In the genomic region with DNA sequence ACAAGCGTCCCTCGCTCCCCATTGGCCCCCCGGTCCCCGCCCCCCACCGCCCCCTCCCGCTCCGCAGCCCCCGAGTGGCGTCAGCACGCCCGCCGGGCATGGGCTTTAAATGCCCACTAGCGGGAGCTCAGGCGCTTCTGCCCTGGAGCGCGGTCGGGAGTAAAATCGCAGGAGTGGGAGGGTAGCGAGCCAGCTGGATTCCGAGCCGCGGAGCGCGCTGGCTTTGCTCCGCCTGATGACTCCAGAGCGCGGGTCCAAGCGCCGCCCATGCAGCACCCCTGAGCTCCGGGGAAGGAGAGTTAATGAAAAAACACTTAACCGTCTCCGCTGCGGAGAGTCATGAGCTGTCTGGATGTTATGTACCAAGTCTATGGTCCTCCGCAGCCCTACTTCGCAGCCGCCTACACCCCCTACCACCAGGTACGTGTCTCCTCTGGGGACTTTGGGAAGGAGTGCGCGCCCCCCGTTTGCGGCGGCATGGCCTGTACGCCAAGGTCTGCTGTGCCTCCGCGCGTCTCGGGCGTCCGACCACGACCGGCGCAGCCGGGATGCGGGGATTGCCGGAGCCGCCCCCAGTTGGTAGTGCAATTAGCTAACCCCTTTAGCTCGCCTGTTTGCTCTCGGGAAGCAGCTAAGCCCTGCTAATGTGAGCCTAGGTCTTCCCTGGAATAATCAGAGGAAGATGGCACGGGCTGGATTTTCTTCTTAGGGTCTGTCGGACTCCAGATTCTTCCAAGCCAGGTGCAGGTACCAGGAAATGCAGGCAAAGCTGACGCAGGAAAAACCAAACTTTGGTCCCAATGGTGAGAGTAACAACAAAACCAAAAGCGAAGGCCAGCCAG, we compare ENCODE assay signal across 8 cellular contexts. TPM values are rescaled to one million over a fixed set of nuclear protein-coding genes. Genes with fewer than 3 reads are reported as not detected.
DNase-seq lines count a peak whose midpoint lies in the region; ATAC-seq and TF ChIP-seq lines count a peak whose summit lies in the region.

A gene with protein sequence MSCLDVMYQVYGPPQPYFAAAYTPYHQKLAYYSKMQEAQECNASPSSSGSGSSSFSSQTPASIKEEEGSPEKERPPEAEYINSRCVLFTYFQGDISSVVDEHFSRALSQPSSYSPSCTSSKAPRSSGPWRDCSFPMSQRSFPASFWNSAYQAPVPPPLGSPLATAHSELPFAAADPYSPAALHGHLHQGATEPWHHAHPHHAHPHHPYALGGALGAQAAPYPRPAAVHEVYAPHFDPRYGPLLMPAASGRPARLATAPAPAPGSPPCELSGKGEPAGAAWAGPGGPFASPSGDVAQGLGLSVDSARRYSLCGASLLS (plus strand): TSS at position 134 of the 842 bp plus-strand sequence. CDS start 206 bp downstream, at position 340.

- TF ChIP-seq CTCF in HFFc6 (IDR thresholded peaks at IDR 0.05) = no peak
- no peak for TF ChIP-seq CTCF in vagina (IDR thresholded peaks at IDR 0.05)

- H3K27ac ChIP-seq in SJCRH30 (peak within 1 kb of the TSS; percentile 38), esophagus (ENCODE audit: low read depth in 2 of 2, low read length in 1 of 2) (no peak within 1 kb of the TSS), mucosa of rectum (ENCODE audit: low read depth in 2 of 2, low read length in 2 of 2) (no peak within 1 kb of the TSS), vagina (no peak within 1 kb of the TSS)

- no peaks in the 10 kb centered on the region for H3K9me3 Mint-ChIP-seq in HFFc6

- no peaks in the 10 kb centered on the region for H3K4me1 ChIP-seq in SJCRH30
- H3K4me1 ChIP-seq in esophagus (ENCODE audit: control insufficient read depth in 2 of 2, insufficient read depth in 2 of 2, low read length in 1 of 2) = peaks cover 9% of the 10 kb centered on the region in 2 donors
- H3K4me1 ChIP-seq in mucosa of rectum (ENCODE audit: control insufficient read depth in 2 of 2, insufficient read depth in 2 of 2, low read length in 2 of 2) = peaks cover 10 to 16% of the 10 kb centered on the region in 2 donors
- peaks cover 33% of the 10 kb centered on the region for H3K4me1 ChIP-seq in vagina

- H3K27me3 ChIP-seq in SJCRH30 (no peaks in the 10 kb centered on the region), esophagus (ENCODE audit: control insufficient read depth in 1 of 2, insufficient read depth in 2 of 2, low read length in 2 of 2) (peaks cover 17 to 54% of the 10 kb centered on the region in 2 donors), mucosa of rectum (ENCODE audit: control insufficient read depth in 2 of 2, insufficient read depth in 2 of 2, low read length in 2 of 2) (peaks cover 75 to 79% of the 10 kb centered on the region in 2 donors), vagina (peaks cover 9% of the 10 kb centered on the region)

- no peaks in the 10 kb centered on the region for H3K9me3 ChIP-seq in SJCRH30 (replicated peaks)
- H3K9me3 ChIP-seq in esophagus (ENCODE audit: control insufficient read depth in 2 of 2, insufficient read depth in 1 of 2, low read depth in 1 of 2, low read length in 1 of 2) = peaks cover 4 to 6% of the 10 kb centered on the region in 2 donors
- H3K9me3 ChIP-seq in mucosa of rectum (ENCODE audit: control insufficient read depth in 2 of 2, low read length in 2 of 2) = no peaks in the 10 kb centered on the region
- no peaks in the 10 kb centered on the region for H3K9me3 ChIP-seq in vagina

- H3K27me3 Mint-ChIP-seq in HFFc6 (ENCODE audit: insufficient read depth) = peaks cover 65% of the 10 kb centered on the region

- ATAC-seq in GM21619 (IDR thresholded peaks at IDR 0.05; ENCODE audit: unreplicated experiment) = no peak

- intact Hi-C loops in vagina (cut with DNase I) = no loop called here

- WGBS in esophagus, 2 donors = 2% methylated on average over 61 to 62 of the region's 62 CpGs

- no peaks in the 10 kb centered on the region for H3K36me3 Mint-ChIP-seq in HFFc6 (ENCODE audit: low read depth)

- no peak within 1 kb of the TSS for H3K27ac Mint-ChIP-seq in HFFc6

- DNase-seq in DMS53 treated with DMSO at 0.1 percent for 48 hours (lab: John Stamatoyannopoulos, UW; ENCODE audit: unreplicated experiment) (peak; percentile 33), HFFc6 (no peak), SJCRH30 (peak; percentile 89 to 91), vagina (ENCODE audit: extremely low spot score in 2 of 2) (no peak)
- DNase-seq in central memory CD4-positive, alpha-beta T cell = no peak

- peak within 1 kb of the TSS; percentile 87 for H3K4me3 Mint-ChIP-seq in HFFc6

- H3K36me3 ChIP-seq in SJCRH30 = no peaks in the 10 kb centered on the region; the same call in 1 of the 2 replicates
- no peaks in the 10 kb centered on the region for H3K36me3 ChIP-seq in esophagus (ENCODE audit: control insufficient read depth in 2 of 2, insufficient read depth in 2 of 2, low read length in 1 of 2)
- H3K36me3 ChIP-seq in mucosa of rectum (ENCODE audit: control insufficient read depth in 2 of 2, insufficient read depth in 2 of 2, low read length in 2 of 2) = no peaks in the 10 kb centered on the region
- no peaks in the 10 kb centered on the region for H3K36me3 ChIP-seq in vagina

- H3K9ac ChIP-seq in mucosa of rectum (ENCODE audit: low read depth in 1 of 2, low read length in 2 of 2) = no peak within 1 kb of the TSS

- peaks cover 9% of the 10 kb centered on the region for H3K4me1 Mint-ChIP-seq in HFFc6 (ENCODE audit: low read depth)

- TF ChIP-seq POLR2A in vagina (IDR thresholded peaks at IDR 0.05) = no peak

- peak within 1 kb of the TSS; percentile 66 for H3K4me3 ChIP-seq in SJCRH30
- H3K4me3 ChIP-seq in esophagus (ENCODE audit: low read depth in 1 of 2, low read length in 2 of 2) = peak within 1 kb of the TSS; percentile 21 to 36
- H3K4me3 ChIP-seq in mucosa of rectum (ENCODE audit: low read length in 2 of 2) = peak within 1 kb of the TSS; percentile 49 to 64
- peak within 1 kb of the TSS; percentile 33 to 40 for H3K4me3 ChIP-seq in vagina

RNA-seq across cellular contexts. Expression of the gene that starts here (rescaled TPM):
- not detected for total RNA-seq in HFFc6 (2021; fragmentation: NEBNext Ultra II Directional; extraction: Animal tissue kit (Norgen Biotek cat#: 25700))
- total RNA-seq in SJCRH30 (2014; rRNA removed; shearing (Covaris generic)) = 5.7 and 7.0 TPM in 2 replicates
- under 1 TPM; 0.04 TPM for polyA plus RNA-seq in esophagus
- not detected for total RNA-seq in vagina

Comparison
In these comparisons a context has a peak if more than half of its experiments do, and no peak if none do; other contexts are left out.
1. DNase-seq: peak in DMS53 treated with DMSO at 0.1 percent for 48 hours (single experiment) and SJCRH30 (2 of 2); none in HFFc6 (single experiment), vagina (0 of 2) and central memory CD4-positive, alpha-beta T cell (single experiment).
2. Peak in every context shown above with its lines, with median percentiles within 50 percentile points of each other: H3K4me3 ChIP-seq.